ENCODE assay signal across 8 cellular contexts in the genomic region with DNA sequence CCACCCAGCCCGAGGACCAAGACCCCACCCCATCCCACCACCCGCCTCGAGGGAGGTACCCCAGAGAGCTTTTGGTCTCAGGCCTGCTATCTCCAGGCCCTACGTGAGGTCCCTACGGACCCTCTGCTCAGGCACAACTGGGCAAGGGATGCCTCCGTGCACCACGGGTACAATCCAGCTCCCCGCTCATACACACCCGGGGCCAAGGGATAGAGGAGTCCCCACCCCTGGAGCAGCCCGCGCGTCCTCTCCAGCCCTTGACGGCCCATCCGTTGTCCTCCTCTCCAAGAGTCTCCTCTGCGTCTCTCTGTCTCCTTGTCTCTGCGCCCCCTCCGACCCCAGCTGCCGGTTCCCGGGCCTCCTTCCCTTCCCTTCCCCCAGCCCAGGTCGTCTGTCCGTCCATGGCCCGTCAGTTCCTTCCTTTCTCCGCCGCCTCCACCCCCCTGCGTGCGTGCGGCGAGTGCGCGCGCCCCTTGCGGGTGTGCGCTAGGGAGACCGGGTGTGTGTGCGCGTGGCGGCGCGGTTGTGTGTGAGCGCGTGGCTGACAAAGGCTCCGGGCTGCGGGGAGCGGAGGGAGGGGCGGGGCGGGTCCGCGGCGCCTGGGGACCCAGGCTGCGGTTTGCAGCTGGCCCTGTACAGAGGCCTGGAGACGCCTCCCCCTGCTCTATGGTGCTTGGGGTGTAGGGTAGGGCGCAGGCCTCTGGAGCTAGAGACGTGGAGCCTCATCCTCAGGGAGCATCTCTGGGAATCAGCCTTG. TPM values are rescaled to one million over a fixed set of nuclear protein-coding genes. Genes with fewer than 3 reads are reported as not detected.
A peak's percentile ranks its signal among the peaks of the same experiment; 100 is the strongest.
DNase-seq lines count a peak whose midpoint lies in the region; ATAC-seq lines count a peak whose summit lies in the region.

No MANE protein-coding gene starts in this region.

- intact Hi-C loops in activated CD4-positive, alpha-beta T cell treated with anti-CD3 and anti-CD28 coated beads for 36 hours (cut with DNase I, micrococcal nuclease): loop anchor here (1.0 to 5.0 kb wide), 2 partner anchors 77 to 79 kb away; no protein-coding TSS in a partner anchor
- intact Hi-C loops in left cardiac atrium (cut with DNase I) (loop anchor here in 1 of 2 donors (10.0 kb wide), 1 partner anchor 75 kb away; no protein-coding TSS in a partner anchor), posterior cingulate gyrus (cut with DNase I) (loop anchor here (5.0 to 10.0 kb wide), 2 partner anchors 43 to 75 kb away; no protein-coding TSS in a partner anchor)

- peak overlapping the region; percentile 65 for H3K4me3 Mint-ChIP-seq in activated CD4-positive, alpha-beta T cell treated with anti-CD3 and anti-CD28 coated beads for 36 hours
- peak overlapping the region; percentile 63 for H3K4me3 Mint-ChIP-seq in activated CD8-positive, alpha-beta memory T cell treated with anti-CD3 and anti-CD28 coated beads, Interleukin-2, amount 10 ng/mL, durations not matched to agents 7 days and 5 days

- peak; percentile 10 for ATAC-seq in activated CD4-positive, alpha-beta T cell treated with anti-CD3 and anti-CD28 coated beads for 36 hours
- ATAC-seq in activated CD8-positive, alpha-beta memory T cell treated with anti-CD3 and anti-CD28 coated beads, Interleukin-2, amount 10 ng/mL, durations not matched to agents 7 days and 5 days: peak; percentile 26
- ATAC-seq in left cardiac atrium (peak; percentile 17 to 32), HG02763 (IDR thresholded peaks at IDR 0.05; ENCODE audit: unreplicated experiment) (no peak)

- H3K27ac Mint-ChIP-seq in activated CD4-positive, alpha-beta T cell treated with anti-CD3 and anti-CD28 coated beads for 36 hours: no peak overlapping the region
- no peak overlapping the region for H3K27ac Mint-ChIP-seq in activated CD8-positive, alpha-beta memory T cell treated with anti-CD3 and anti-CD28 coated beads, Interleukin-2, amount 10 ng/mL, durations not matched to agents 7 days and 5 days

- CTCF ChIA-PET in activated CD4-positive, alpha-beta T cell treated with anti-CD3 and anti-CD28 coated beads for 36 hours (lab: Charles Lee): interaction anchor here (0.6 to 1.4 kb wide), 5 partner anchors 18 to 299 kb away, joined by 3 to 4 read pairs (median 3); no protein-coding TSS in a partner anchor
- CTCF ChIA-PET in activated CD8-positive, alpha-beta memory T cell treated with anti-CD3 and anti-CD28 coated beads, Interleukin-2, amount 10 ng/mL, durations not matched to agents 7 days and 5 days (lab: Charles Lee): interaction anchor here (0.5 to 3.9 kb wide), 11 partner anchors 8 to 81 kb away, joined by 3 to 22 read pairs (median 3); no protein-coding TSS in a partner anchor

- H3K4me1 Mint-ChIP-seq in activated CD4-positive, alpha-beta T cell treated with anti-CD3 and anti-CD28 coated beads for 36 hours: peaks cover 20% of the 10 kb centered on the region
- H3K4me1 Mint-ChIP-seq in activated CD8-positive, alpha-beta memory T cell treated with anti-CD3 and anti-CD28 coated beads, Interleukin-2, amount 10 ng/mL, durations not matched to agents 7 days and 5 days: peaks cover 34% of the 10 kb centered on the region

- POLR2A ChIA-PET in activated CD4-positive, alpha-beta T cell treated with anti-CD3 and anti-CD28 coated beads for 36 hours (lab: Charles Lee): interaction anchor here (0.5 kb wide), 1 partner anchor 559 kb away, joined by 3 read pairs; no protein-coding TSS in a partner anchor

- H3K9me3 Mint-ChIP-seq in activated CD4-positive, alpha-beta T cell treated with anti-CD3 and anti-CD28 coated beads for 36 hours (ENCODE audit: low read depth): no peaks in the 10 kb centered on the region
- no peaks in the 10 kb centered on the region for H3K9me3 Mint-ChIP-seq in activated CD8-positive, alpha-beta memory T cell treated with anti-CD3 and anti-CD28 coated beads, Interleukin-2, amount 10 ng/mL, durations not matched to agents 7 days and 5 days (ENCODE audit: low read depth)

- H3K27me3 Mint-ChIP-seq in activated CD4-positive, alpha-beta T cell treated with anti-CD3 and anti-CD28 coated beads for 36 hours: peaks cover 32% of the 10 kb centered on the region
- H3K27me3 Mint-ChIP-seq in activated CD8-positive, alpha-beta memory T cell treated with anti-CD3 and anti-CD28 coated beads, Interleukin-2, amount 10 ng/mL, durations not matched to agents 7 days and 5 days: peaks cover 47% of the 10 kb centered on the region

- H3K36me3 Mint-ChIP-seq in activated CD4-positive, alpha-beta T cell treated with anti-CD3 and anti-CD28 coated beads for 36 hours (ENCODE audit: low read depth): no peaks in the 10 kb centered on the region
- H3K36me3 Mint-ChIP-seq in activated CD8-positive, alpha-beta memory T cell treated with anti-CD3 and anti-CD28 coated beads, Interleukin-2, amount 10 ng/mL, durations not matched to agents 7 days and 5 days: no peaks in the 10 kb centered on the region

- DNase-seq in activated CD4-positive, alpha-beta T cell treated with anti-CD3 and anti-CD28 coated beads for 36 hours: peak; percentile 44
- no peak for DNase-seq in activated CD4-positive, alpha-beta T cell treated with anti-CD3 and anti-CD28 coated beads for 1 hour
- DNase-seq in activated CD8-positive, alpha-beta memory T cell treated with anti-CD3 and anti-CD28 coated beads, Interleukin-2, amount 10 ng/mL, durations not matched to agents 7 days and 5 days: peak; percentile 48
- no peak for DNase-seq in left cardiac atrium
- peak; percentile 51 to 96 (median 72) for DNase-seq in posterior cingulate gyrus
- no peak for DNase-seq in NCI-H510A (lab: John Stamatoyannopoulos, UW)
- DNase-seq in NCI-H2081 (lab: John Stamatoyannopoulos, UW): no peak

RNA-seq across cellular contexts. Expression of a gene that starts 0.9 kb away (rescaled TPM):
- total RNA-seq in activated CD4-positive, alpha-beta T cell treated with anti-CD3 and anti-CD28 coated beads for 36 hours: under 1 TPM; 0.07 to 0.37 TPM
- 1 to 10 TPM; 1.1 to 1.9 TPM for total RNA-seq in activated CD8-positive, alpha-beta memory T cell treated with anti-CD3 and anti-CD28 coated beads, Interleukin-2, amount 10 ng/mL, durations not matched to agents 7 days and 5 days
- total RNA-seq in left cardiac atrium: 10 to 100 TPM; 14.2 to 23.4 TPM

RNA-seq across cellular contexts. Expression of a gene that starts 55.6 kb away (rescaled TPM):
- 100 to 1,000 TPM in 1 of 2 experiments, 10 to 100 TPM in 1; 97.7 to 144 TPM for total RNA-seq in activated CD4-positive, alpha-beta T cell treated with anti-CD3 and anti-CD28 coated beads for 36 hours
- total RNA-seq in activated CD8-positive, alpha-beta memory T cell treated with anti-CD3 and anti-CD28 coated beads, Interleukin-2, amount 10 ng/mL, durations not matched to agents 7 days and 5 days: 10 to 100 TPM; 72.4 to 94.3 TPM
- 10 to 100 TPM; 17.6 to 34.9 TPM for total RNA-seq in left cardiac atrium

Comparison
In these comparisons a context has a peak if more than half of its experiments do, and no peak if none do; other contexts are left out.
1. DNase-seq: peak in activated CD4-positive, alpha-beta T cell treated with anti-CD3 and anti-CD28 coated beads for 36 hours (single experiment), activated CD8-positive, alpha-beta memory T cell treated with anti-CD3 and anti-CD28 coated beads, Interleukin-2, amount 10 ng/mL, durations not matched to agents 7 days and 5 days (single experiment) and posterior cingulate gyrus (10 of 10); none in activated CD4-positive, alpha-beta T cell treated with anti-CD3 and anti-CD28 coated beads for 1 hour (single experiment), left cardiac atrium (single experiment), NCI-H510A (single experiment) and NCI-H2081 (0 of 2).
2. RNA of a gene that starts 0.9 kb away (total RNA-seq): 14.2 to 23.4 TPM in left cardiac atrium; 1.1 to 1.9 TPM in activated CD8-positive, alpha-beta memory T cell treated with anti-CD3 and anti-CD28 coated beads, Interleukin-2, amount 10 ng/mL, durations not matched to agents 7 days and 5 days and 0.07 to 0.37 TPM in activated CD4-positive, alpha-beta T cell treated with anti-CD3 and anti-CD28 coated beads for 36 hours; every median in the first group is over 4 times any median in the second.